In genomic region chr5:92662741-92663140, GRCh38 we compare ENCODE assay signal across 18 cellular contexts.
DNase-seq lines count a peak whose midpoint lies in the region; ATAC-seq and TF ChIP-seq lines count a peak whose summit lies in the region.
"Had no signal": no experiment of that assay in that cellular context is flagged by ENCODE, and none has a peak within 500 bp of the region (broad histone marks: within the 10 kb centered on the region; RNA-seq: fewer than 3 reads in every experiment).

No MANE protein-coding gene starts in this region.

- peaks cover 15% of the 10 kb centered on the region for H3K4me1 Mint-ChIP-seq in neural progenitor cell
- H3K4me1 Mint-ChIP-seq: CD4-positive, alpha-beta memory T cell; IgD-negative memory B cell had no signal

- H3K4me3 ChIP-seq in HFF-Myc (replicated peaks; ENCODE audit: low read depth, low read length), result no peak overlapping the region
- no peak overlapping the region for H3K4me3 ChIP-seq in neural progenitor cell
- no peak overlapping the region for H3K4me3 ChIP-seq in transverse colon
- H3K4me3 ChIP-seq: BLaER1, MG63 had no signal

- no peaks in the 10 kb centered on the region for H3K27me3 Mint-ChIP-seq in neural progenitor cell (ENCODE audit: insufficient read depth, low read depth)
- H3K27me3 Mint-ChIP-seq: CD4-positive, alpha-beta memory T cell; IgD-negative memory B cell had no signal

- H3K4me1 ChIP-seq in neural progenitor cell (peaks cover 16% of the 10 kb centered on the region), transverse colon (no peaks in the 10 kb centered on the region)
- H3K4me1 ChIP-seq: BLaER1 had no signal

- H3K4me2 ChIP-seq in neural progenitor cell, result no peak overlapping the region
- H3K4me2 ChIP-seq: BLaER1 had no signal

- WGBS in transverse colon (ENCODE audit: low coverage in 1 of 2), 2 donors, result 40 to 41% methylated on average over 3 of the region's 3 CpGs

- peak overlapping the region; percentile 78 for H2AFZ ChIP-seq in neural progenitor cell (replicated peaks)

- intact Hi-C loops in transverse colon (cut with DNase I; ENCODE audit: low total_unique reads), result no loop called here

- H3K79me2 ChIP-seq in neural progenitor cell (ENCODE audit: low read depth), result no peaks in the 10 kb centered on the region

- H3K36me3 Mint-ChIP-seq in neural progenitor cell, result peaks cover 2% of the 10 kb centered on the region
- H3K36me3 Mint-ChIP-seq: CD4-positive, alpha-beta memory T cell; IgD-negative memory B cell had no signal

- H3K9me3 Mint-ChIP-seq in neural progenitor cell, result peaks cover 3% of the 10 kb centered on the region
- H3K9me3 Mint-ChIP-seq: HFFc6 had no signal

- in situ Hi-C loops in transverse colon (cut with MboI; ENCODE audit: low pct_ligation_motif_present in 1 of 4, low pct_unique_long_range_greater_than_20kb in 1 of 4, low sequenced_read_pairs in 3 of 4), result no loop called here

- H3K9me3 ChIP-seq in neural progenitor cell (ENCODE audit: low read depth) (no peaks in the 10 kb centered on the region), transverse colon (no peaks in the 10 kb centered on the region)
- H3K9me3 ChIP-seq: BLaER1, MG63 had no signal

- H3F3A ChIP-seq in neural progenitor cell (ENCODE audit: low read depth), result no peaks in the 10 kb centered on the region

- no peaks in the 10 kb centered on the region for H4K20me1 ChIP-seq in neural progenitor cell (ENCODE audit: low read depth)
- H4K20me1 ChIP-seq: BLaER1 had no signal

- H3K9ac ChIP-seq in neural progenitor cell, result no peak overlapping the region
- H3K9ac ChIP-seq: BLaER1 had no signal

- H3K27ac Mint-ChIP-seq in neural progenitor cell, result no peak overlapping the region
- H3K27ac Mint-ChIP-seq: CD4-positive, alpha-beta memory T cell; HFFc6; IgD-negative memory B cell had no signal

- H3K27me3 ChIP-seq in neural progenitor cell (no peaks in the 10 kb centered on the region), transverse colon (no peaks in the 10 kb centered on the region)
- H3K27me3 ChIP-seq: BLaER1, MG63 had no signal

- DNase-seq in HFF-Myc (ENCODE audit: extremely low read depth, low read depth) (peak; percentile 52), NCI-H748 treated with DMSO at 0.1 percent for 48 hours (lab: John Stamatoyannopoulos, UW) (peak; percentile 20), fibroblast of gingiva (ENCODE audit: low read depth) (peak; percentile 0), neural progenitor cell (ENCODE audit: low spot score) (no peak), middle frontal gyrus (ENCODE audit: extremely low spot score, low spot score) (no peak), transverse colon (no peak)
- DNase-seq: CD4-positive, alpha-beta memory T cell; HFFc6; Karpas-422; MG63; NCI-H1048; NCI-H1694; NCI-H2081 treated with DMSO at 0.1 percent for 48 hours; NCI-H510A; Right ventricle myocardium superior had no signal

- no peak for ATAC-seq in HG03039 (IDR thresholded peaks at IDR 0.05; ENCODE audit: unreplicated experiment)

- no peak overlapping the region for H3K4me3 Mint-ChIP-seq in neural progenitor cell
- H3K4me3 Mint-ChIP-seq: CD4-positive, alpha-beta memory T cell; HFFc6; IgD-negative memory B cell had no signal

- H3K36me3 ChIP-seq in neural progenitor cell (no peaks in the 10 kb centered on the region), transverse colon (no peaks in the 10 kb centered on the region)
- H3K36me3 ChIP-seq: BLaER1, MG63 had no signal

- no peak for TF ChIP-seq EP300 in transverse colon (IDR thresholded peaks at IDR 0.05; ENCODE audit: low read depth)

- TF ChIP-seq CTCF in HFF-Myc (IDR thresholded peaks at IDR 0.05; ENCODE audit: low read depth, low read length, missing control alignments), result no peak
- no peak for TF ChIP-seq CTCF in neural progenitor cell (IDR thresholded peaks at IDR 0.05)
- no peak for TF ChIP-seq CTCF in transverse colon (IDR thresholded peaks at IDR 0.05)

- H3K27ac ChIP-seq in neural progenitor cell (no peak overlapping the region), transverse colon (no peak overlapping the region)
- H3K27ac ChIP-seq: BLaER1 had no signal

- TF ChIP-seq POLR2A in transverse colon (IDR thresholded peaks at IDR 0.05), result no peak

Comparison
In these comparisons a context has a peak if more than half of its experiments do, and no peak if none do; other contexts are left out.
1. DNase-seq: peak in HFF-Myc (single experiment), NCI-H748 treated with DMSO at 0.1 percent for 48 hours (single experiment) and fibroblast of gingiva (single experiment); none in neural progenitor cell (single experiment), middle frontal gyrus (single experiment) and transverse colon (single experiment).